In the genomic region with DNA sequence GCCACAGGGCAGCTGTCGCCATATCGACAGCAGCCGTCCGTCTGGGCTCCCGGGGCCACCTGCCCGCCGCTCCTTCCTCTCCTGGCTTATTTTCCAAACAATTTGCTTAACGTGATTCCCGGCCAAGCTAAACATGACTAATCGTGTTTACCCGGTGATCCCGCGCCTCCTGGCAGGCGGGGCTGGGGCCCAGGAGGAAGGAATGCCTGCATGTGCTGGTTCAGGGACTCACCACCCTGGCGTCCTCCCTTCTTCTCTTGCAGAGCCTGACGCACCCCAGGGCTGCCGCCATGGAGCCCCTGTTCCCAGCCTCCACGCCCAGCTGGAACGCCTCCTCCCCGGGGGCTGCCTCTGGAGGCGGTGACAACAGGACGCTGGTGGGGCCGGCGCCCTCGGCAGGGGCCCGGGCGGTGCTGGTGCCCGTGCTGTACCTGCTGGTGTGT, we compare ENCODE assay signal across 1 cellular context.
TF ChIP-seq lines count a peak whose summit lies in the region.

No MANE protein-coding gene starts in this region.

TF ChIP-seq in HepG2, 621 proteins besides CTCF, POLR2A, EP300 and RAD21 (continued from another document and continues in another):
- TF ChIP-seq, protein P1, sequence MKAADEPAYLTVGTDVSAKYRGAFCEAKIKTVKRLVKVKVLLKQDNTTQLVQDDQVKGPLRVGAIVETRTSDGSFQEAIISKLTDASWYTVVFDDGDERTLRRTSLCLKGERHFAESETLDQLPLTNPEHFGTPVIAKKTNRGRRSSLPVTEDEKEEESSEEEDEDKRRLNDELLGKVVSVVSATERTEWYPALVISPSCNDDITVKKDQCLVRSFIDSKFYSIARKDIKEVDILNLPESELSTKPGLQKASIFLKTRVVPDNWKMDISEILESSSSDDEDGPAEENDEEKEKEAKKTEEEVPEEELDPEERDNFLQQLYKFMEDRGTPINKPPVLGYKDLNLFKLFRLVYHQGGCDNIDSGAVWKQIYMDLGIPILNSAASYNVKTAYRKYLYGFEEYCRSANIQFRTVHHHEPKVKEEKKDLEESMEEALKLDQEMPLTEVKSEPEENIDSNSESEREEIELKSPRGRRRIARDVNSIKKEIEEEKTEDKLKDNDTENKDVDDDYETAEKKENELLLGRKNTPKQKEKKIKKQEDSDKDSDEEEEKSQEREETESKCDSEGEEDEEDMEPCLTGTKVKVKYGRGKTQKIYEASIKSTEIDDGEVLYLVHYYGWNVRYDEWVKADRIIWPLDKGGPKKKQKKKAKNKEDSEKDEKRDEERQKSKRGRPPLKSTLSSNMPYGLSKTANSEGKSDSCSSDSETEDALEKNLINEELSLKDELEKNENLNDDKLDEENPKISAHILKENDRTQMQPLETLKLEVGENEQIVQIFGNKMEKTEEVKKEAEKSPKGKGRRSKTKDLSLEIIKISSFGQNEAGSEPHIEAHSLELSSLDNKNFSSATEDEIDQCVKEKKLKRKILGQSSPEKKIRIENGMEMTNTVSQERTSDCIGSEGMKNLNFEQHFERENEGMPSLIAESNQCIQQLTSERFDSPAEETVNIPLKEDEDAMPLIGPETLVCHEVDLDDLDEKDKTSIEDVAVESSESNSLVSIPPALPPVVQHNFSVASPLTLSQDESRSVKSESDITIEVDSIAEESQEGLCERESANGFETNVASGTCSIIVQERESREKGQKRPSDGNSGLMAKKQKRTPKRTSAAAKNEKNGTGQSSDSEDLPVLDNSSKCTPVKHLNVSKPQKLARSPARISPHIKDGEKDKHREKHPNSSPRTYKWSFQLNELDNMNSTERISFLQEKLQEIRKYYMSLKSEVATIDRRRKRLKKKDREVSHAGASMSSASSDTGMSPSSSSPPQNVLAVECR (CRISPR knock-in tag; IDR thresholded peaks at IDR 0.05; ENCODE audit: borderline replicate concordance) = peak; percentile 73; the same call in 1 of the 2 replicates
- TF ChIP-seq ATF7-NPFF (CRISPR knock-in tag; IDR thresholded peaks at IDR 0.05; ENCODE audit: low read depth) (peak; percentile 78; the same call in 1 of the 2 replicates), ZNF30 (CRISPR knock-in tag; IDR thresholded peaks at IDR 0.05) (no peak; the same call in 1 of the 2 replicates), ZNF225 (CRISPR knock-in tag; IDR thresholded peaks at IDR 0.05) (no peak), POLR2G (IDR thresholded peaks at IDR 0.05; ENCODE audit: low read depth, low read length) (no peak), CAMTA2 (CRISPR knock-in tag; IDR thresholded peaks at IDR 0.05; ENCODE audit: borderline replicate concordance) (no peak), NCOA1 (CRISPR knock-in tag; IDR thresholded peaks at IDR 0.05) (no peak), TBL1XR1 (IDR thresholded peaks at IDR 0.05; ENCODE audit: borderline replicate concordance, low read length, partially characterized antibody) (no peak), FOXJ3 (CRISPR knock-in tag; IDR thresholded peaks at IDR 0.05; ENCODE audit: borderline replicate concordance) (peak; percentile 62; the same call in 1 of the 2 replicates), HMG20A (CRISPR knock-in tag; IDR thresholded peaks at IDR 0.05; ENCODE audit: borderline replicate concordance) (peak; percentile 94; the same call in 1 of the 2 replicates), KLF12 (CRISPR knock-in tag; IDR thresholded peaks at IDR 0.05; ENCODE audit: borderline replicate concordance) (0 out of 2 replicates have a peak, but pooled peaks have one; percentile 65), IKZF4 (CRISPR knock-in tag; IDR thresholded peaks at IDR 0.05; ENCODE audit: borderline replicate concordance, low read depth, not compliant biosample characterization) (peak; percentile 66), KAT2B (IDR thresholded peaks at IDR 0.05; ENCODE audit: borderline replicate concordance, low read depth, low read length) (no peak), PRMT3 (CRISPR knock-in tag; IDR thresholded peaks at IDR 0.05; ENCODE audit: borderline replicate concordance, low read depth) (0 out of 2 replicates have a peak, but pooled peaks have one; percentile 55), ZNF614 (CRISPR knock-in tag; IDR thresholded peaks at IDR 0.05; ENCODE audit: borderline replicate concordance) (peak; percentile 74; the same call in 1 of the 2 replicates), ATAD3A (CRISPR knock-in tag; IDR thresholded peaks at IDR 0.05) (no peak), ZNF776 (CRISPR knock-in tag; IDR thresholded peaks at IDR 0.05) (no peak), ARHGAP35 (CRISPR knock-in tag; IDR thresholded peaks at IDR 0.05; ENCODE audit: borderline replicate concordance) (no peak; the same call in 1 of the 2 replicates), ZNF781 (CRISPR knock-in tag; IDR thresholded peaks at IDR 0.05; ENCODE audit: borderline replicate concordance, not compliant biosample characterization) (no peak), DPF2 (CRISPR knock-in tag; IDR thresholded peaks at IDR 0.05; ENCODE audit: borderline replicate concordance, low read depth) (peak; percentile 80; the same call in 1 of the 2 replicates), TSC22D2 (CRISPR knock-in tag; IDR thresholded peaks at IDR 0.05; ENCODE audit: borderline replicate concordance) (peak; percentile 88; the same call in 1 of the 2 replicates), CCDC6 (CRISPR knock-in tag; IDR thresholded peaks at IDR 0.05) (peak; percentile 81; the same call in 1 of the 2 replicates), SUZ12 (IDR thresholded peaks at IDR 0.05; ENCODE audit: low read depth, low read length) (no peak), FOXK2 (IDR thresholded peaks at IDR 0.05) (peak; percentile 66; the same call in 1 of the 2 replicates), NKX3-1 (CRISPR knock-in tag; IDR thresholded peaks at IDR 0.05) (peak; percentile 85), RBAK (CRISPR knock-in tag; IDR thresholded peaks at IDR 0.05) (no peak), PHF20 (CRISPR knock-in tag; IDR thresholded peaks at IDR 0.05) (no peak), FLYWCH1 (CRISPR knock-in tag; IDR thresholded peaks at IDR 0.05) (no peak), ZNF260 (CRISPR knock-in tag; IDR thresholded peaks at IDR 0.05; ENCODE audit: borderline replicate concordance, low read depth) (no peak), ZNF607 (CRISPR knock-in tag; IDR thresholded peaks at IDR 0.05; ENCODE audit: borderline replicate concordance) (peak; percentile 78; the same call in 1 of the 2 replicates), ZFX (CRISPR knock-in tag; IDR thresholded peaks at IDR 0.05; ENCODE audit: low read depth) (peak; percentile 53; the same call in 1 of the 2 replicates)
- TF ChIP-seq, protein P2, sequence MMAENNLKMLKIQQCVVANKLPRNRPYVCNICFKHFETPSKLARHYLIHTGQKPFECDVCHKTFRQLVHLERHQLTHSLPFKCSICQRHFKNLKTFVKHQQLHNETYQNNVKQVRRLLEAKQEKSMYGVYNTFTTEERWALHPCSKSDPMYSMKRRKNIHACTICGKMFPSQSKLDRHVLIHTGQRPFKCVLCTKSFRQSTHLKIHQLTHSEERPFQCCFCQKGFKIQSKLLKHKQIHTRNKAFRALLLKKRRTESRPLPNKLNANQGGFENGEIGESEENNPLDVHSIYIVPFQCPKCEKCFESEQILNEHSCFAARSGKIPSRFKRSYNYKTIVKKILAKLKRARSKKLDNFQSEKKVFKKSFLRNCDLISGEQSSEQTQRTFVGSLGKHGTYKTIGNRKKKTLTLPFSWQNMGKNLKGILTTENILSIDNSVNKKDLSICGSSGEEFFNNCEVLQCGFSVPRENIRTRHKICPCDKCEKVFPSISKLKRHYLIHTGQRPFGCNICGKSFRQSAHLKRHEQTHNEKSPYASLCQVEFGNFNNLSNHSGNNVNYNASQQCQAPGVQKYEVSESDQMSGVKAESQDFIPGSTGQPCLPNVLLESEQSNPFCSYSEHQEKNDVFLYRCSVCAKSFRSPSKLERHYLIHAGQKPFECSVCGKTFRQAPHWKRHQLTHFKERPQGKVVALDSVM (CRISPR knock-in tag; IDR thresholded peaks at IDR 0.05) = peak; percentile 83
- TF ChIP-seq, protein P3, sequence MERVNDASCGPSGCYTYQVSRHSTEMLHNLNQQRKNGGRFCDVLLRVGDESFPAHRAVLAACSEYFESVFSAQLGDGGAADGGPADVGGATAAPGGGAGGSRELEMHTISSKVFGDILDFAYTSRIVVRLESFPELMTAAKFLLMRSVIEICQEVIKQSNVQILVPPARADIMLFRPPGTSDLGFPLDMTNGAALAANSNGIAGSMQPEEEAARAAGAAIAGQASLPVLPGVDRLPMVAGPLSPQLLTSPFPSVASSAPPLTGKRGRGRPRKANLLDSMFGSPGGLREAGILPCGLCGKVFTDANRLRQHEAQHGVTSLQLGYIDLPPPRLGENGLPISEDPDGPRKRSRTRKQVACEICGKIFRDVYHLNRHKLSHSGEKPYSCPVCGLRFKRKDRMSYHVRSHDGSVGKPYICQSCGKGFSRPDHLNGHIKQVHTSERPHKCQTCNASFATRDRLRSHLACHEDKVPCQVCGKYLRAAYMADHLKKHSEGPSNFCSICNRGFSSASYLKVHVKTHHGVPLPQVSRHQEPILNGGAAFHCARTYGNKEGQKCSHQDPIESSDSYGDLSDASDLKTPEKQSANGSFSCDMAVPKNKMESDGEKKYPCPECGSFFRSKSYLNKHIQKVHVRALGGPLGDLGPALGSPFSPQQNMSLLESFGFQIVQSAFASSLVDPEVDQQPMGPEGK (CRISPR knock-in tag; IDR thresholded peaks at IDR 0.05) = peak; percentile 83
- TF ChIP-seq, protein P4, sequence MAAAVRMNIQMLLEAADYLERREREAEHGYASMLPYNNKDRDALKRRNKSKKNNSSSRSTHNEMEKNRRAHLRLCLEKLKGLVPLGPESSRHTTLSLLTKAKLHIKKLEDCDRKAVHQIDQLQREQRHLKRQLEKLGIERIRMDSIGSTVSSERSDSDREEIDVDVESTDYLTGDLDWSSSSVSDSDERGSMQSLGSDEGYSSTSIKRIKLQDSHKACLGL (CRISPR knock-in tag; IDR thresholded peaks at IDR 0.05) = no peak
- TF ChIP-seq, protein P5, sequence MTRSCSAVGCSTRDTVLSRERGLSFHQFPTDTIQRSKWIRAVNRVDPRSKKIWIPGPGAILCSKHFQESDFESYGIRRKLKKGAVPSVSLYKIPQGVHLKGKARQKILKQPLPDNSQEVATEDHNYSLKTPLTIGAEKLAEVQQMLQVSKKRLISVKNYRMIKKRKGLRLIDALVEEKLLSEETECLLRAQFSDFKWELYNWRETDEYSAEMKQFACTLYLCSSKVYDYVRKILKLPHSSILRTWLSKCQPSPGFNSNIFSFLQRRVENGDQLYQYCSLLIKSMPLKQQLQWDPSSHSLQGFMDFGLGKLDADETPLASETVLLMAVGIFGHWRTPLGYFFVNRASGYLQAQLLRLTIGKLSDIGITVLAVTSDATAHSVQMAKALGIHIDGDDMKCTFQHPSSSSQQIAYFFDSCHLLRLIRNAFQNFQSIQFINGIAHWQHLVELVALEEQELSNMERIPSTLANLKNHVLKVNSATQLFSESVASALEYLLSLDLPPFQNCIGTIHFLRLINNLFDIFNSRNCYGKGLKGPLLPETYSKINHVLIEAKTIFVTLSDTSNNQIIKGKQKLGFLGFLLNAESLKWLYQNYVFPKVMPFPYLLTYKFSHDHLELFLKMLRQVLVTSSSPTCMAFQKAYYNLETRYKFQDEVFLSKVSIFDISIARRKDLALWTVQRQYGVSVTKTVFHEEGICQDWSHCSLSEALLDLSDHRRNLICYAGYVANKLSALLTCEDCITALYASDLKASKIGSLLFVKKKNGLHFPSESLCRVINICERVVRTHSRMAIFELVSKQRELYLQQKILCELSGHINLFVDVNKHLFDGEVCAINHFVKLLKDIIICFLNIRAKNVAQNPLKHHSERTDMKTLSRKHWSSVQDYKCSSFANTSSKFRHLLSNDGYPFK (CRISPR knock-in tag; IDR thresholded peaks at IDR 0.05; ENCODE audit: borderline replicate concordance) = peak; percentile 51; the same call in 1 of the 2 replicates
- TF ChIP-seq, protein P6, sequence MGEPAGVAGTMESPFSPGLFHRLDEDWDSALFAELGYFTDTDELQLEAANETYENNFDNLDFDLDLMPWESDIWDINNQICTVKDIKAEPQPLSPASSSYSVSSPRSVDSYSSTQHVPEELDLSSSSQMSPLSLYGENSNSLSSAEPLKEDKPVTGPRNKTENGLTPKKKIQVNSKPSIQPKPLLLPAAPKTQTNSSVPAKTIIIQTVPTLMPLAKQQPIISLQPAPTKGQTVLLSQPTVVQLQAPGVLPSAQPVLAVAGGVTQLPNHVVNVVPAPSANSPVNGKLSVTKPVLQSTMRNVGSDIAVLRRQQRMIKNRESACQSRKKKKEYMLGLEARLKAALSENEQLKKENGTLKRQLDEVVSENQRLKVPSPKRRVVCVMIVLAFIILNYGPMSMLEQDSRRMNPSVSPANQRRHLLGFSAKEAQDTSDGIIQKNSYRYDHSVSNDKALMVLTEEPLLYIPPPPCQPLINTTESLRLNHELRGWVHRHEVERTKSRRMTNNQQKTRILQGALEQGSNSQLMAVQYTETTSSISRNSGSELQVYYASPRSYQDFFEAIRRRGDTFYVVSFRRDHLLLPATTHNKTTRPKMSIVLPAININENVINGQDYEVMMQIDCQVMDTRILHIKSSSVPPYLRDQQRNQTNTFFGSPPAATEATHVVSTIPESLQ (CRISPR knock-in tag; conservative IDR thresholded peaks at IDR 0.05) = no peak
- TF ChIP-seq, protein P7, sequence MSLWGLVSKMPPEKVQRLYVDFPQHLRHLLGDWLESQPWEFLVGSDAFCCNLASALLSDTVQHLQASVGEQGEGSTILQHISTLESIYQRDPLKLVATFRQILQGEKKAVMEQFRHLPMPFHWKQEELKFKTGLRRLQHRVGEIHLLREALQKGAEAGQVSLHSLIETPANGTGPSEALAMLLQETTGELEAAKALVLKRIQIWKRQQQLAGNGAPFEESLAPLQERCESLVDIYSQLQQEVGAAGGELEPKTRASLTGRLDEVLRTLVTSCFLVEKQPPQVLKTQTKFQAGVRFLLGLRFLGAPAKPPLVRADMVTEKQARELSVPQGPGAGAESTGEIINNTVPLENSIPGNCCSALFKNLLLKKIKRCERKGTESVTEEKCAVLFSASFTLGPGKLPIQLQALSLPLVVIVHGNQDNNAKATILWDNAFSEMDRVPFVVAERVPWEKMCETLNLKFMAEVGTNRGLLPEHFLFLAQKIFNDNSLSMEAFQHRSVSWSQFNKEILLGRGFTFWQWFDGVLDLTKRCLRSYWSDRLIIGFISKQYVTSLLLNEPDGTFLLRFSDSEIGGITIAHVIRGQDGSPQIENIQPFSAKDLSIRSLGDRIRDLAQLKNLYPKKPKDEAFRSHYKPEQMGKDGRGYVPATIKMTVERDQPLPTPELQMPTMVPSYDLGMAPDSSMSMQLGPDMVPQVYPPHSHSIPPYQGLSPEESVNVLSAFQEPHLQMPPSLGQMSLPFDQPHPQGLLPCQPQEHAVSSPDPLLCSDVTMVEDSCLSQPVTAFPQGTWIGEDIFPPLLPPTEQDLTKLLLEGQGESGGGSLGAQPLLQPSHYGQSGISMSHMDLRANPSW (CRISPR knock-in tag; IDR thresholded peaks at IDR 0.05; ENCODE audit: borderline replicate concordance) = no peak
- TF ChIP-seq, protein P8, sequence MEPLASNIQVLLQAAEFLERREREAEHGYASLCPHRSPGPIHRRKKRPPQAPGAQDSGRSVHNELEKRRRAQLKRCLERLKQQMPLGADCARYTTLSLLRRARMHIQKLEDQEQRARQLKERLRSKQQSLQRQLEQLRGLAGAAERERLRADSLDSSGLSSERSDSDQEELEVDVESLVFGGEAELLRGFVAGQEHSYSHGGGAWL (CRISPR knock-in tag; IDR thresholded peaks at IDR 0.05) = peak; percentile 34
- TF ChIP-seq, protein P9, sequence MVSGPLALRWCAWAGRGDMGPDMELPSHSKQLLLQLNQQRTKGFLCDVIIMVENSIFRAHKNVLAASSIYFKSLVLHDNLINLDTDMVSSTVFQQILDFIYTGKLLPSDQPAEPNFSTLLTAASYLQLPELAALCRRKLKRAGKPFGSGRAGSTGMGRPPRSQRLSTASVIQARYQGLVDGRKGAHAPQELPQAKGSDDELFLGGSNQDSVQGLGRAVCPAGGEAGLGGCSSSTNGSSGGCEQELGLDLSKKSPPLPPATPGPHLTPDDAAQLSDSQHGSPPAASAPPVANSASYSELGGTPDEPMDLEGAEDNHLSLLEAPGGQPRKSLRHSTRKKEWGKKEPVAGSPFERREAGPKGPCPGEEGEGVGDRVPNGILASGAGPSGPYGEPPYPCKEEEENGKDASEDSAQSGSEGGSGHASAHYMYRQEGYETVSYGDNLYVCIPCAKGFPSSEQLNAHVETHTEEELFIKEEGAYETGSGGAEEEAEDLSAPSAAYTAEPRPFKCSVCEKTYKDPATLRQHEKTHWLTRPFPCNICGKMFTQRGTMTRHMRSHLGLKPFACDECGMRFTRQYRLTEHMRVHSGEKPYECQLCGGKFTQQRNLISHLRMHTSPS (CRISPR knock-in tag; IDR thresholded peaks at IDR 0.05; ENCODE audit: low read depth) = peak; percentile 90
